14 cellular contexts compared by ENCODE assay signal in genomic region chr11:1302041-1302460, GRCh38. TPM values are rescaled to one million over a fixed set of nuclear protein-coding genes. Genes with fewer than 3 reads are reported as not detected.
DNase-seq lines count a peak whose midpoint lies in the region; ATAC-seq and TF ChIP-seq lines count a peak whose summit lies in the region.
"Had no signal": no experiment of that assay in that cellular context is flagged by ENCODE, and none has a peak within 500 bp of the region (broad histone marks: within the 10 kb centered on the region; RNA-seq: fewer than 3 reads in every experiment).

No MANE protein-coding gene starts in this region.

- WGBS in lung, 2 donors: 87 to 88% methylated on average over 13 of the region's 13 CpGs

- H3K27ac ChIP-seq in Peyer's patch (peak overlapping the region in 1 of 4 donors; percentile 2), coronary artery (no peak overlapping the region), lung (ENCODE audit: low read depth in 1 of 2, low read length in 1 of 2) (peak overlapping the region in 1 of 2 donors; percentile 21), temporal lobe (ENCODE audit: low read depth, low read length) (peak overlapping the region; percentile 64)
- H3K27ac ChIP-seq: HL-60, WERI-Rb-1 had no signal

- DNase-seq in Peyer's patch (peak; percentile 12 to 55 (median 51)), coronary artery (ENCODE audit: low spot score) (peak; percentile 62), lung (ENCODE audit: low spot score) (peak; percentile 23), ACHN (no peak)
- DNase-seq in activated CD4-positive, alpha-beta T cell treated with anti-CD3 and anti-CD28 coated beads for 1 hour: no peak
- DNase-seq: activated CD8-positive, alpha-beta T cell treated with anti-CD3 and anti-CD28 coated beads, Interleukin-2, amount 10 ng/mL, durations not matched to agents 7 days and 5 days; NCI-H510A; T-helper 1 cell; WERI-Rb-1 had no signal

- H3K4me3 ChIP-seq in Peyer's patch (no peak overlapping the region), coronary artery (no peak overlapping the region), lung (no peak overlapping the region)

- TF ChIP-seq CTCF in Peyer's patch (IDR thresholded peaks at IDR 0.05) (no peak), coronary artery (IDR thresholded peaks at IDR 0.05) (no peak), lung (IDR thresholded peaks at IDR 0.05; ENCODE audit: control extremely low read depth, extremely low read depth) (no peak)

- no peak for TF ChIP-seq POLR2A in Peyer's patch (IDR thresholded peaks at IDR 0.05)

- H3K36me3 ChIP-seq in Peyer's patch: no peaks in the 10 kb centered on the region
- H3K36me3 ChIP-seq in lung (ENCODE audit: control insufficient read depth in 2 of 2, insufficient read depth in 2 of 2, low read length in 2 of 2): peaks cover 0 to 19% of the 10 kb centered on the region in 2 donors

- H3K27me3 ChIP-seq in Peyer's patch: no peaks in the 10 kb centered on the region
- no peaks in the 10 kb centered on the region for H3K27me3 ChIP-seq in lung (ENCODE audit: control insufficient read depth, insufficient read depth)

- H3K9me3 ChIP-seq in Peyer's patch (no peaks in the 10 kb centered on the region), lung (ENCODE audit: control insufficient read depth in 2 of 2, insufficient read depth in 1 of 2, low read length in 1 of 2) (no peaks in the 10 kb centered on the region)

- no peak for ATAC-seq in lung (ENCODE audit: insufficient read depth, low FRiP score)
- no peak for ATAC-seq in HG02840 (IDR thresholded peaks at IDR 0.05; ENCODE audit: low FRiP score, unreplicated experiment)
- ATAC-seq: activated CD8-positive, alpha-beta T cell treated with anti-CD3 and anti-CD28 coated beads, Interleukin-2, amount 10 ng/mL, durations not matched to agents 7 days and 5 days; naive thymus-derived CD8-positive, alpha-beta T cell; Right ventricle myocardium inferior had no signal

- H3K4me1 ChIP-seq in Peyer's patch (peaks cover 5 to 91% (median 16%) of the 10 kb centered on the region in 4 donors), lung (ENCODE audit: control insufficient read depth in 2 of 2, insufficient read depth in 2 of 2, low read length in 2 of 2) (peaks cover 2 to 64% of the 10 kb centered on the region in 2 donors)

- in situ Hi-C loops in ACHN (cut with HindIII; ENCODE audit: low pct_ligation_motif_present, low pct_unique_long_range_greater_than_20kb, low sequenced_read_pairs): no loop called here

RNA-seq across cellular contexts. Expression of gene TOLLIP, which starts 7.4 kb away (rescaled TPM):
- total RNA-seq in Peyer's patch (10 to 100 TPM; 43.7 to 77.3 (median 70.6) TPM), lung (10 to 100 TPM; 26.9 to 79.4 TPM), temporal lobe (21.4 TPM)
- 10 to 100 TPM; 39.2 to 47.7 TPM for polyA plus RNA-seq in lung

Comparison
In these comparisons a context has a peak if more than half of its experiments do, and no peak if none do; other contexts are left out.
1. DNase-seq: peak in Peyer's patch (3 of 3), coronary artery (single experiment) and lung (single experiment); none in ACHN (single experiment) and activated CD4-positive, alpha-beta T cell treated with anti-CD3 and anti-CD28 coated beads for 1 hour (single experiment).